Comparison of ENCODE assay signal across 27 cellular contexts in genomic region chr20:64051033-64051452, GRCh38. TPM values are rescaled to one million over a fixed set of nuclear protein-coding genes. Genes with fewer than 3 reads are reported as not detected.
DNase-seq lines count a peak whose midpoint lies in the region; TF ChIP-seq lines count a peak whose summit lies in the region.
"Had no signal": no experiment of that assay in that cellular context is flagged by ENCODE, and none has a peak within 500 bp of the region (broad histone marks: within the 10 kb centered on the region; RNA-seq: fewer than 3 reads in every experiment).

No MANE protein-coding gene starts in this region.

- H3F3A ChIP-seq in GM23248 (ENCODE audit: insufficient read depth), result no peaks in the 10 kb centered on the region

- peak overlapping the region; percentile 99 for H2AK5ac ChIP-seq in neuronal stem cell (ENCODE audit: low read depth, low read length)

- peak overlapping the region; percentile 65 for H3K23ac ChIP-seq in neuronal stem cell (ENCODE audit: low read depth, low read length, poor library complexity)

- H3K4me3 ChIP-seq in breast epithelium (peak overlapping the region in 1 of 3 donors; percentile 64), esophagus muscularis mucosa (peak overlapping the region in 3 of 4 donors; percentile 46 to 57 (median 47)), neuronal stem cell (ENCODE audit: low read length in 2 of 2) (no peak overlapping the region), thyroid gland (replicated peaks in 1 of 3) (no peak overlapping the region), GM23248 (no peak overlapping the region)
- H3K4me3 ChIP-seq: testis had no signal

- no peak overlapping the region for H3K27ac Mint-ChIP-seq in MCF 10A (ENCODE audit: low read depth, unreplicated experiment)
- H3K27ac Mint-ChIP-seq in activated CD4-positive, alpha-beta memory T cell treated with anti-CD3 and anti-CD28 coated beads, Interleukin-2, amount 10 ng/mL, durations not matched to agents 7 days and 5 days, result no peak overlapping the region
- H3K27ac Mint-ChIP-seq: activated B cell treated with CpG ODN at 0.5 μM for 24 hours; activated CD8-positive, alpha-beta T cell treated with anti-CD3 and anti-CD28 coated beads for 36 hours; naive B cell had no signal

- H3K4me1 ChIP-seq in breast epithelium, result peaks cover 0 to 4% of the 10 kb centered on the region in 2 donors
- peaks cover 20 to 56% (median 49%) of the 10 kb centered on the region in 4 donors for H3K4me1 ChIP-seq in esophagus muscularis mucosa
- peaks cover 17 to 20% of the 10 kb centered on the region in 2 donors for H3K4me1 ChIP-seq in neuronal stem cell (ENCODE audit: control insufficient read depth in 2 of 2, insufficient read depth in 1 of 2, low read depth in 1 of 2, low read length in 2 of 2)
- H3K4me1 ChIP-seq in thyroid gland, result peaks cover 3 to 10% of the 10 kb centered on the region in 2 donors
- H3K4me1 ChIP-seq in GM23248 (ENCODE audit: insufficient read depth), result no peaks in the 10 kb centered on the region

- H3K36me3 ChIP-seq in breast epithelium (no peaks in the 10 kb centered on the region), esophagus muscularis mucosa (peaks cover 0 to 21% (median 0%) of the 10 kb centered on the region in 4 donors), neuronal stem cell (replicated peaks in 1 of 2; ENCODE audit: control insufficient read depth in 2 of 2, insufficient read depth in 2 of 2, low read length in 2 of 2) (no peaks in the 10 kb centered on the region), thyroid gland (peaks cover 4% of the 10 kb centered on the region in 2 donors), GM23248 (ENCODE audit: low read depth) (no peaks in the 10 kb centered on the region)

- H3K4me2 ChIP-seq in neuronal stem cell (ENCODE audit: insufficient read depth, low read length, poor library complexity, severe bottlenecking) (no peak overlapping the region), GM23248 (ENCODE audit: unreplicated experiment) (no peak overlapping the region)

- H2BK15ac ChIP-seq in neuronal stem cell (ENCODE audit: low read length), result peak overlapping the region; percentile 81

- TF ChIP-seq EP300 in esophagus muscularis mucosa (IDR thresholded peaks at IDR 0.05), result no peak

- peak overlapping the region; percentile 57 for H3K18ac ChIP-seq in neuronal stem cell (ENCODE audit: low read length)

- no peak overlapping the region for H3K14ac ChIP-seq in neuronal stem cell (ENCODE audit: low read length)

- in situ Hi-C loops in GM23248 (cut with MboI), result no loop called here

- 89% methylated on average over 3 of the region's 11 CpGs for WGBS in esophagus muscularis mucosa
- WGBS in neuronal stem cell (ENCODE audit: extremely low coverage in 2 of 2, insufficient read length in 2 of 2, insufficient replicate concordance in 1 of 2), 2 donors, result no CpG with 5 or more reads among the region's 11 CpGs
- WGBS in thyroid gland, 2 donors, result 75 to 79% methylated on average over 6 to 8 of the region's 11 CpGs
- WGBS in GM23248 (ENCODE audit: low coverage in 1 of 2, low lambda C conversion rate in 2 of 2, missing lambda C conversion rate in 2 of 2), 2 experiments, result 65 to 67% methylated on average over 9 to 11 of the region's 11 CpGs

- H3K27me3 Mint-ChIP-seq in MCF 10A (ENCODE audit: insufficient read depth, unreplicated experiment), result no peaks in the 10 kb centered on the region
- H3K27me3 Mint-ChIP-seq in activated CD4-positive, alpha-beta memory T cell treated with anti-CD3 and anti-CD28 coated beads, Interleukin-2, amount 10 ng/mL, durations not matched to agents 7 days and 5 days, result peaks cover 44% of the 10 kb centered on the region

- TF ChIP-seq CTCF in breast epithelium (IDR thresholded peaks at IDR 0.05) (no peak), MCF 10A (IDR thresholded peaks at IDR 0.05; ENCODE audit: unreplicated experiment) (no peak), esophagus muscularis mucosa (IDR thresholded peaks at IDR 0.05) (no peak), thyroid gland (IDR thresholded peaks at IDR 0.05) (no peak)

- peak overlapping the region; percentile 61 for H2BK120ac ChIP-seq in neuronal stem cell (ENCODE audit: low read depth, low read length)

- no peak for TF ChIP-seq POLR2A in breast epithelium (IDR thresholded peaks at IDR 0.05)
- no peak for TF ChIP-seq POLR2A in esophagus muscularis mucosa (IDR thresholded peaks at IDR 0.05; ENCODE audit: low read depth)
- TF ChIP-seq POLR2A in thyroid gland (IDR thresholded peaks at IDR 0.05), result no peak

- H3K4me3 Mint-ChIP-seq in MCF 10A (ENCODE audit: unreplicated experiment), result no peak overlapping the region
- H3K4me3 Mint-ChIP-seq in activated CD4-positive, alpha-beta memory T cell treated with anti-CD3 and anti-CD28 coated beads, Interleukin-2, amount 10 ng/mL, durations not matched to agents 7 days and 5 days, result no peak overlapping the region
- H3K4me3 Mint-ChIP-seq: activated B cell treated with CpG ODN at 0.5 μM for 24 hours; activated CD8-positive, alpha-beta T cell treated with anti-CD3 and anti-CD28 coated beads for 36 hours had no signal

- no peaks in the 10 kb centered on the region for H3K9me2 ChIP-seq in GM23248 (ENCODE audit: insufficient read depth)

- no peaks in the 10 kb centered on the region for H3K79me1 ChIP-seq in neuronal stem cell (ENCODE audit: low read depth, low read length)

- no peaks in the 10 kb centered on the region for H3K9me3 Mint-ChIP-seq in MCF 10A (ENCODE audit: unreplicated experiment)
- H3K9me3 Mint-ChIP-seq in activated CD4-positive, alpha-beta memory T cell treated with anti-CD3 and anti-CD28 coated beads, Interleukin-2, amount 10 ng/mL, durations not matched to agents 7 days and 5 days, result no peaks in the 10 kb centered on the region
- H3K9me3 Mint-ChIP-seq: activated B cell treated with CpG ODN at 0.5 μM for 24 hours; activated CD8-positive, alpha-beta T cell treated with anti-CD3 and anti-CD28 coated beads for 36 hours; naive B cell had no signal

- H3K9ac ChIP-seq in neuronal stem cell (ENCODE audit: low read depth, low read length, poor library complexity) (no peak overlapping the region), GM23248 (no peak overlapping the region)

- H3K27me3 ChIP-seq in breast epithelium, result peaks cover 3 to 72% of the 10 kb centered on the region in 2 donors
- H3K27me3 ChIP-seq in esophagus muscularis mucosa, result peaks cover 0 to 100% (median 36%) of the 10 kb centered on the region in 4 donors
- peaks cover 23 to 75% (median 44%) of the 10 kb centered on the region in 3 experiments for H3K27me3 ChIP-seq in neuronal stem cell (ENCODE audit: control insufficient read depth in 3 of 3, insufficient read depth in 3 of 3, low read depth in 1 of 3, low read length in 3 of 3)
- H3K27me3 ChIP-seq in thyroid gland, result peaks cover 4% of the 10 kb centered on the region
- H3K27me3 ChIP-seq in GM23248 (replicated peaks; ENCODE audit: insufficient read depth), result no peaks in the 10 kb centered on the region
- H3K27me3 ChIP-seq: testis had no signal

- H4K8ac ChIP-seq in neuronal stem cell (ENCODE audit: low read depth, low read length), result no peak overlapping the region

- H3K79me2 ChIP-seq in GM23248 (ENCODE audit: insufficient read depth), result no peaks in the 10 kb centered on the region

- peak overlapping the region; percentile 90 for H2BK5ac ChIP-seq in neuronal stem cell (ENCODE audit: low read length)

- H4K91ac ChIP-seq in neuronal stem cell (ENCODE audit: low read depth, low read length, poor library complexity), result no peak overlapping the region

- peaks cover 9% of the 10 kb centered on the region for H3K4me1 Mint-ChIP-seq in MCF 10A (ENCODE audit: insufficient read depth, unreplicated experiment)
- H3K4me1 Mint-ChIP-seq in activated CD4-positive, alpha-beta memory T cell treated with anti-CD3 and anti-CD28 coated beads, Interleukin-2, amount 10 ng/mL, durations not matched to agents 7 days and 5 days, result peaks cover 17% of the 10 kb centered on the region

- POLR2A ChIA-PET in MCF 10A (lab: Yijun Ruan, JAX), result interaction anchor here (0.8 to 3.0 kb wide), 3 partner anchors 10 to 12 kb away, joined by 3 to 11 read pairs (median 3); no protein-coding TSS in a partner anchor
- POLR2A ChIA-PET in activated CD4-positive, alpha-beta memory T cell treated with anti-CD3 and anti-CD28 coated beads, Interleukin-2, amount 10 ng/mL, durations not matched to agents 7 days and 5 days (lab: Charles Lee), result interaction anchor here (0.8 to 2.8 kb wide), 2 partner anchors 12 kb away, joined by 3 to 9 read pairs; no protein-coding TSS in a partner anchor

- H3K4ac ChIP-seq in neuronal stem cell (ENCODE audit: low read length), result no peak overlapping the region

- CTCF ChIA-PET in MCF 10A (lab: Yijun Ruan, JAX), result interaction anchor here (1.0 to 13.7 kb wide), 2 partner anchors 9 to 10 kb away, joined by 3 to 284 read pairs; partner anchors contain the start of gene C20orf204
- CTCF ChIA-PET in activated CD4-positive, alpha-beta memory T cell treated with anti-CD3 and anti-CD28 coated beads, Interleukin-2, amount 10 ng/mL, durations not matched to agents 7 days and 5 days (lab: Charles Lee), result interaction anchor here (0.8 to 1.4 kb wide), 2 partner anchors 11 to 27 kb away, joined by 3 read pairs; partner anchors contain the start of gene TCEA2

- peak overlapping the region; percentile 52 to 80 for H3K27ac ChIP-seq in breast epithelium
- peak overlapping the region; percentile 57 to 77 (median 74) for H3K27ac ChIP-seq in esophagus muscularis mucosa (replicated peaks in 1 of 4)
- H3K27ac ChIP-seq in neuronal stem cell (replicated peaks; ENCODE audit: low read length), result no peak overlapping the region
- peak overlapping the region; percentile 62 to 70 (median 68) for H3K27ac ChIP-seq in thyroid gland
- no peak overlapping the region for H3K27ac ChIP-seq in GM23248
- H3K27ac ChIP-seq: 22Rv1, RWPE1 had no signal

- DNase-seq in breast epithelium (ENCODE audit: low spot score in 2 of 2) (no peak), MCF 10A (ENCODE audit: unreplicated experiment) (no peak), esophagus muscularis mucosa (ENCODE audit: extremely low spot score) (no peak), neuronal stem cell (ENCODE audit: low spot score) (no peak), thyroid gland (no peak), GM23248 (no peak)
- no peak for DNase-seq in central memory CD4-positive, alpha-beta T cell
- no peak for DNase-seq in activated CD4-positive, alpha-beta memory T cell treated with anti-CD3 and anti-CD28 coated beads, Interleukin-2, amount 10 ng/mL, durations not matched to agents 7 days and 5 days
- DNase-seq: activated B cell treated with CpG ODN at 0.5 μM for 24 hours; activated CD8-positive, alpha-beta T cell treated with anti-CD3 and anti-CD28 coated beads for 36 hours; activated naive CD4-positive, alpha-beta T cell; DMS79 treated with DMSO at 0.1 percent for 48 hours; HCEC 1CT; hypothalamus; KG1; mesendoderm; naive B cell; NCI-H146; NCI-H2171 treated with DMSO at 0.1 percent for 48 hours; NCI-H526 treated with DMSO at 0.1 percent for 48 hours; retina; T-helper 9 cell; testis had no signal

- no peaks in the 10 kb centered on the region for H3K36me3 Mint-ChIP-seq in MCF 10A (ENCODE audit: insufficient read depth, unreplicated experiment)
- no peaks in the 10 kb centered on the region for H3K36me3 Mint-ChIP-seq in activated CD4-positive, alpha-beta memory T cell treated with anti-CD3 and anti-CD28 coated beads, Interleukin-2, amount 10 ng/mL, durations not matched to agents 7 days and 5 days (ENCODE audit: low read depth)
- H3K36me3 Mint-ChIP-seq: naive B cell had no signal

- intact Hi-C loops in breast epithelium (cut with DNase I; ENCODE audit: low total_unique reads) (no loop called here), MCF 10A (cut with micrococcal nuclease) (no loop called here), esophagus muscularis mucosa (cut with DNase I) (no loop called here), thyroid gland (cut with DNase I) (no loop called here)

- no peaks in the 10 kb centered on the region for H4K20me1 ChIP-seq in GM23248 (ENCODE audit: insufficient read depth)

- H2BK12ac ChIP-seq in neuronal stem cell (ENCODE audit: low read length), result peak overlapping the region; percentile 58

- H2AFZ ChIP-seq in neuronal stem cell (ENCODE audit: low read length), result no peak overlapping the region
- H2AFZ ChIP-seq in GM23248, result no peak overlapping the region

- H3K9me3 ChIP-seq in breast epithelium (no peaks in the 10 kb centered on the region), esophagus muscularis mucosa (no peaks in the 10 kb centered on the region), neuronal stem cell (replicated peaks in 1 of 2; ENCODE audit: control insufficient read depth in 2 of 2, insufficient read depth in 1 of 2, low read depth in 1 of 2, low read length in 2 of 2) (peaks cover 0 to 2% of the 10 kb centered on the region in 2 donors), thyroid gland (no peaks in the 10 kb centered on the region), GM23248 (ENCODE audit: low read depth) (no peaks in the 10 kb centered on the region)
- H3K9me3 ChIP-seq: testis had no signal

- BruUV-seq in MCF 10A (replicated peaks; lab: Mats Ljungman, UMichigan), result no TSS peak

RNA-seq across cellular contexts. Expression of gene SOX18, which starts 1.6 kb away (rescaled TPM):
- 1 to 10 TPM; 1.8 to 8.8 (median 3.2) TPM for total RNA-seq in breast epithelium
- 0.16 and 0.22 TPM in 2 replicates for total RNA-seq in MCF 10A (2022)
- 10 to 100 TPM in 2 of 4 donors, 1 to 10 TPM in 2; 5.6 to 19.0 (median 12.8) TPM for total RNA-seq in esophagus muscularis mucosa
- polyA plus RNA-seq in neuronal stem cell (2013, experiment 1 of 2), result 0.13 TPM
- polyA plus RNA-seq in neuronal stem cell (2013, experiment 2 of 2), result 0.08 TPM
- 10 to 100 TPM in 2 of 4 donors, 1 to 10 TPM in 2; 7.5 to 16.9 (median 10.6) TPM for total RNA-seq in thyroid gland
- total RNA-seq in activated CD4-positive, alpha-beta memory T cell treated with anti-CD3 and anti-CD28 coated beads, Interleukin-2, amount 10 ng/mL, durations not matched to agents 7 days and 5 days, result under 1 TPM; 0.25 TPM
- not detected in 2 replicates for total RNA-seq in GM23248 (2014; rRNA removed; shearing (Covaris generic))
- polyA plus RNA-seq in GM23248 (2016; fragmentation: Nextera tagmentation; extraction: Ambion mirVana), result not detected in 2 replicates
- total RNA-seq: activated B cell treated with CpG ODN at 0.5 μM for 24 hours; activated CD8-positive, alpha-beta T cell treated with anti-CD3 and anti-CD28 coated beads for 36 hours; bronchial epithelial cell; fibroblast of villous mesenchyme had no signal

RNA-seq across cellular contexts. Expression of gene TCEA2, which starts 12.0 kb away (rescaled TPM):
- total RNA-seq in breast epithelium, result 10 to 100 TPM; 23.9 to 39.4 (median 26.6) TPM
- 30.8 and 39.7 TPM in 2 replicates for total RNA-seq in MCF 10A (2022)
- 10 to 100 TPM; 22.8 to 59.0 (median 43.6) TPM for total RNA-seq in esophagus muscularis mucosa
- 111 TPM for polyA plus RNA-seq in neuronal stem cell (2013, experiment 1 of 2)
- polyA plus RNA-seq in neuronal stem cell (2013, experiment 2 of 2), result 113 TPM
- total RNA-seq in thyroid gland, result 10 to 100 TPM; 20.9 to 43.1 (median 24.4) TPM
- total RNA-seq in activated CD4-positive, alpha-beta memory T cell treated with anti-CD3 and anti-CD28 coated beads, Interleukin-2, amount 10 ng/mL, durations not matched to agents 7 days and 5 days, result 10 to 100 TPM; 66.3 to 74.1 TPM
- 34.3 and 39.2 TPM in 2 replicates for total RNA-seq in GM23248 (2014; rRNA removed; shearing (Covaris generic))
- polyA plus RNA-seq in GM23248 (2016; fragmentation: Nextera tagmentation; extraction: Ambion mirVana), result 67.9 and 70.7 TPM in 2 replicates

RNA-seq across cellular contexts. Expression of gene C20orf204, which starts 15.1 kb away (rescaled TPM):
- total RNA-seq in breast epithelium, result 1 to 10 TPM in 2 of 3 donors, under 1 TPM in 1; 0.66 to 1.3 (median 1.1) TPM
- total RNA-seq in MCF 10A (2022), result 1.1 and 2.0 TPM in 2 replicates
- total RNA-seq in esophagus muscularis mucosa, result 1 to 10 TPM in 1 of 4 donors, under 1 TPM in 3; 0.17 to 1.6 (median 0.32) TPM
- 0.14 TPM for polyA plus RNA-seq in neuronal stem cell (2013, experiment 1 of 2)
- polyA plus RNA-seq in neuronal stem cell (2013, experiment 2 of 2), result 0.25 TPM
- 1 to 10 TPM in 1 of 4 donors, under 1 TPM in 3; 0.11 to 2.6 (median 0.59) TPM for total RNA-seq in thyroid gland
- 1 to 10 TPM; 6.9 to 7.2 TPM for total RNA-seq in activated CD4-positive, alpha-beta memory T cell treated with anti-CD3 and anti-CD28 coated beads, Interleukin-2, amount 10 ng/mL, durations not matched to agents 7 days and 5 days
- total RNA-seq in GM23248 (2014; rRNA removed; shearing (Covaris generic)), result 0.32 and 0.51 TPM in 2 replicates
- polyA plus RNA-seq in GM23248 (2016; fragmentation: Nextera tagmentation; extraction: Ambion mirVana), result 0.09 and 0.14 TPM in 2 replicates

RNA-seq across cellular contexts. Expression of gene RGS19, which starts 28.3 kb away (rescaled TPM):
- total RNA-seq in breast epithelium (10 to 100 TPM; 14.7 to 22.2 (median 16.4) TPM), MCF 10A (2022) (8.2 and 8.8 TPM in 2 replicates), esophagus muscularis mucosa (10 to 100 TPM; 11.4 to 17.7 (median 12.7) TPM), thyroid gland (10 to 100 TPM; 10.5 to 17.2 (median 13.4) TPM)
- polyA plus RNA-seq in neuronal stem cell (2013, experiment 1 of 2), result 7.9 TPM
- 8.0 TPM for polyA plus RNA-seq in neuronal stem cell (2013, experiment 2 of 2)
- 100 to 1,000 TPM; 119 to 122 TPM for total RNA-seq in activated CD4-positive, alpha-beta memory T cell treated with anti-CD3 and anti-CD28 coated beads, Interleukin-2, amount 10 ng/mL, durations not matched to agents 7 days and 5 days
- 7.0 and 13.2 TPM in 2 replicates for total RNA-seq in GM23248 (2014; rRNA removed; shearing (Covaris generic))
- polyA plus RNA-seq in GM23248 (2016; fragmentation: Nextera tagmentation; extraction: Ambion mirVana), result 18.7 and 20.9 TPM in 2 replicates

RNA-seq across cellular contexts. Expression of gene OPRL1, which starts 28.8 kb away (rescaled TPM):
- total RNA-seq in breast epithelium (1 to 10 TPM; 1.6 to 3.4 (median 2.3) TPM), MCF 10A (2022) (0.12 and 0.15 TPM in 2 replicates), esophagus muscularis mucosa (1 to 10 TPM in 1 of 4 donors, under 1 TPM in 3; 0.42 to 1.4 (median 0.87) TPM), thyroid gland (under 1 TPM; 0.54 to 0.94 (median 0.68) TPM)
- polyA plus RNA-seq in neuronal stem cell (2013, experiment 1 of 2), result 2.6 TPM
- polyA plus RNA-seq in neuronal stem cell (2013, experiment 2 of 2), result 2.5 TPM
- total RNA-seq in activated CD4-positive, alpha-beta memory T cell treated with anti-CD3 and anti-CD28 coated beads, Interleukin-2, amount 10 ng/mL, durations not matched to agents 7 days and 5 days, result 1 to 10 TPM; 1.2 to 1.6 TPM
- 0.86 and 1.1 TPM in 2 replicates for total RNA-seq in GM23248 (2014; rRNA removed; shearing (Covaris generic))
- polyA plus RNA-seq in GM23248 (2016; fragmentation: Nextera tagmentation; extraction: Ambion mirVana), result 0.35 and 0.53 TPM in 2 replicates

Comparison
In these comparisons a context has a peak if more than half of its experiments do, and no peak if none do; other contexts are left out.
1. H3K27ac ChIP-seq: peak in breast epithelium (2 of 2), esophagus muscularis mucosa (4 of 4) and thyroid gland (3 of 3); none in neuronal stem cell (single experiment) and GM23248 (single experiment).
2. H3K4me3 ChIP-seq: peak in esophagus muscularis mucosa (3 of 4); none in neuronal stem cell (0 of 2), thyroid gland (0 of 3) and GM23248 (single experiment).